ENCODE assay signal across 10 cellular contexts in the genomic region with DNA sequence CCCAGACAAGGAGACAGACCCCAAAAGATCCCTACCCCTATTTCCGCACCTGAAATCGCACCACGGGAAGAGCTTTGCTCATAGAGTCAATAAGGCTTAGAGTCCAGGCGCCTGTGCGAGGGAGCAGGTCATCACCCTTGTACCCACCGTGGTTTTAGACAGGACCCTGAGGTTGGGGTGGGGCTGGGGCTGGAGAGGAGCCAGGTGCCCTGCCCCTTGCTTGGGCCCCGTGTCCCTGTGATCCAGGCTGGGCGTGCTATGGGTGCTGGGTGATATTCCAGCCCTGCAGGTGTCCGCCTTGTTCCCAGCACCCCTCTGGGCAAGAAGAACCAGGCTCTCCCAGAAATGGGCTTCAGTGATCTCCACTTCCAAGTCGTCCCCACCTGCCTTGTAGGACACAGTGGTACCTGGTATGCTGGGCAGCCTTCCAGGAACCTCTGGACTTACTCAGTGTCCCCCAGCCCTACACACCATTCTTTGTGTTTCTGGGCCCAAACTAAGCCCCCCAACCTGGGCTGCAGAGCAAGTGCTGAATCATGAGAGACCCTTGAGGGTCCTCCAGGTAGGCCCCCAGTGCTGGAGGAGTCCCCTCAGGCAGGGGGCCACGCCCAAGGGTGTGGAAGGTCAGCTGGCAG. TPM values are rescaled to one million over a fixed set of nuclear protein-coding genes. Genes with fewer than 3 reads are reported as not detected.
DNase-seq lines count a peak whose midpoint lies in the region; ATAC-seq and TF ChIP-seq lines count a peak whose summit lies in the region.
"Had no signal": no experiment of that assay in that cellular context is flagged by ENCODE, and none has a peak within 500 bp of the region (broad histone marks: within the 10 kb centered on the region; RNA-seq: fewer than 3 reads in every experiment).

No MANE protein-coding gene starts in this region.

- no peak for ATAC-seq in aorta (ENCODE audit: low FRiP score)
- ATAC-seq in HG02884 (IDR thresholded peaks at IDR 0.05; ENCODE audit: unreplicated experiment): no peak

- intact Hi-C loops in dorsolateral prefrontal cortex (cut with DNase I): loop anchor here in 1 of 2 donors (2.0 to 5.0 kb wide), 2 partner anchors 17 to 74 kb away; no protein-coding TSS in a partner anchor
- intact Hi-C loops in thyroid gland (cut with DNase I): no loop called here
- intact Hi-C loops in aorta (cut with DNase I): loop anchor here in 1 of 2 donors (2.0 kb wide), 1 partner anchor 19 kb away; a partner anchor contains a TSS

- peaks cover 76% of the 10 kb centered on the region for H3K4me1 Mint-ChIP-seq in activated T-cell treated with anti-CD3 and anti-CD28 coated beads, Interleukin-2, amount 50 U/mL, for 24 hours (ENCODE audit: low read depth)

- no peak overlapping the region for H3K4me3 Mint-ChIP-seq in activated T-cell treated with anti-CD3 and anti-CD28 coated beads, Interleukin-2, amount 50 U/mL, for 24 hours

- H3K9me3 Mint-ChIP-seq in activated T-cell treated with anti-CD3 and anti-CD28 coated beads, Interleukin-2, amount 50 U/mL, for 24 hours: no peaks in the 10 kb centered on the region

- H3K27me3 Mint-ChIP-seq in activated T-cell treated with anti-CD3 and anti-CD28 coated beads, Interleukin-2, amount 50 U/mL, for 24 hours: no peaks in the 10 kb centered on the region

- peaks cover 0 to 3% of the 10 kb centered on the region in 2 donors for H3K36me3 ChIP-seq in mucosa of rectum (ENCODE audit: control insufficient read depth in 2 of 2, insufficient read depth in 2 of 2, low read length in 2 of 2)
- no peaks in the 10 kb centered on the region for H3K36me3 ChIP-seq in thyroid gland
- H3K36me3 ChIP-seq in aorta (ENCODE audit: control insufficient read depth in 1 of 2, insufficient read depth in 2 of 2, low read length in 1 of 2): no peaks in the 10 kb centered on the region

- no peak for DNase-seq in activated T-cell treated with anti-CD3 and anti-CD28 coated beads, Interleukin-2, amount 50 U/mL, for 24 hours
- DNase-seq in activated T-cell treated with anti-CD3 and anti-CD28 coated beads for 4 hours (no peak), dorsolateral prefrontal cortex (no peak), thyroid gland (no peak), aorta (no peak), glomerular visceral epithelial cell (ENCODE audit: extremely low spot score) (no peak)
- DNase-seq: cortex of kidney, SIG-M5 had no signal

- peak overlapping the region; percentile 65 for H3K27ac Mint-ChIP-seq in activated T-cell treated with anti-CD3 and anti-CD28 coated beads, Interleukin-2, amount 50 U/mL, for 24 hours

- H3K27ac ChIP-seq in dorsolateral prefrontal cortex: peak overlapping the region in 57 of 59 donors; percentile 33 to 96 (median 83)
- peak overlapping the region; percentile 19 to 78 for H3K27ac ChIP-seq in mucosa of rectum (ENCODE audit: low read depth in 2 of 2, low read length in 2 of 2)
- H3K27ac ChIP-seq in thyroid gland: peak overlapping the region in 2 of 3 donors; percentile 66 to 97
- H3K27ac ChIP-seq in aorta (ENCODE audit: low read depth in 1 of 2, low read length in 2 of 2): peak overlapping the region in 1 of 2 donors; percentile 19

- WGBS in thyroid gland, 2 donors: 86 to 92% methylated on average over 7 to 11 of the region's 11 CpGs
- 90 to 93% methylated on average over 11 of the region's 11 CpGs for WGBS in aorta, 2 donors

- H3K4me1 ChIP-seq in mucosa of rectum (ENCODE audit: control insufficient read depth in 2 of 2, insufficient read depth in 2 of 2, low read length in 2 of 2) (peaks cover 57 to 66% of the 10 kb centered on the region in 2 donors), thyroid gland (peaks cover 48 to 68% of the 10 kb centered on the region in 2 donors), aorta (ENCODE audit: control insufficient read depth in 1 of 2, insufficient read depth in 2 of 2, low read length in 2 of 2) (no peaks in the 10 kb centered on the region)

- H3K27me3 ChIP-seq in dorsolateral prefrontal cortex: no peaks in the 10 kb centered on the region
- no peaks in the 10 kb centered on the region for H3K27me3 ChIP-seq in mucosa of rectum (ENCODE audit: control insufficient read depth in 2 of 2, insufficient read depth in 2 of 2, low read length in 2 of 2)
- H3K27me3 ChIP-seq in thyroid gland: no peaks in the 10 kb centered on the region
- H3K27me3 ChIP-seq in aorta (ENCODE audit: control insufficient read depth in 1 of 2, insufficient read depth in 2 of 2, low read length in 1 of 2): no peaks in the 10 kb centered on the region

- TF ChIP-seq CTCF in dorsolateral prefrontal cortex (IDR thresholded peaks at IDR 0.05 in 54 of 56, conservative IDR thresholded peaks at IDR 0.05 in 2 of 56; ENCODE audit: low read depth in 1 of 56, partially characterized antibody in 56 of 56) (no peak), thyroid gland (IDR thresholded peaks at IDR 0.05) (no peak)

- no peak for TF ChIP-seq POLR2A in thyroid gland (IDR thresholded peaks at IDR 0.05)

- no peak overlapping the region for H3K9ac ChIP-seq in mucosa of rectum (ENCODE audit: low read depth in 1 of 2, low read length in 2 of 2)

- H3K4me3 ChIP-seq in dorsolateral prefrontal cortex: peak overlapping the region in 18 of 59 donors; percentile 23 to 100 (median 96)
- H3K4me3 ChIP-seq in mucosa of rectum (ENCODE audit: low read length in 2 of 2): no peak overlapping the region
- H3K4me3 ChIP-seq in thyroid gland (replicated peaks in 1 of 3): no peak overlapping the region
- no peak overlapping the region for H3K4me3 ChIP-seq in aorta (ENCODE audit: low read length in 2 of 2)

- no peaks in the 10 kb centered on the region for H3K9me3 ChIP-seq in mucosa of rectum (ENCODE audit: control insufficient read depth in 2 of 2, low read length in 2 of 2)
- no peaks in the 10 kb centered on the region for H3K9me3 ChIP-seq in thyroid gland
- no peaks in the 10 kb centered on the region for H3K9me3 ChIP-seq in aorta (ENCODE audit: control insufficient read depth, low read length)

- peaks cover 49% of the 10 kb centered on the region for H3K36me3 Mint-ChIP-seq in activated T-cell treated with anti-CD3 and anti-CD28 coated beads, Interleukin-2, amount 50 U/mL, for 24 hours (ENCODE audit: low read depth)

RNA-seq across cellular contexts. Expression of a gene that starts 4.5 kb away (rescaled TPM):
- total RNA-seq in dorsolateral prefrontal cortex (100 to 1,000 TPM; 342 to 666 (median 436) TPM), thyroid gland (100 to 1,000 TPM; 264 to 370 (median 298) TPM), aorta (100 to 1,000 TPM; 538 to 620 TPM)
- 100 to 1,000 TPM; 363 to 784 TPM for polyA plus RNA-seq in aorta

RNA-seq across cellular contexts. Expression of a gene that starts 18.9 kb away (rescaled TPM):
- total RNA-seq in dorsolateral prefrontal cortex (10 to 100 TPM; 23.7 to 48.6 (median 34.3) TPM), thyroid gland (10 to 100 TPM; 37.5 to 62.3 (median 45.1) TPM), aorta (10 to 100 TPM; 35.2 to 44.3 TPM)
- polyA plus RNA-seq in aorta: 10 to 100 TPM; 42.9 to 64.4 TPM
